In the genomic region with DNA sequence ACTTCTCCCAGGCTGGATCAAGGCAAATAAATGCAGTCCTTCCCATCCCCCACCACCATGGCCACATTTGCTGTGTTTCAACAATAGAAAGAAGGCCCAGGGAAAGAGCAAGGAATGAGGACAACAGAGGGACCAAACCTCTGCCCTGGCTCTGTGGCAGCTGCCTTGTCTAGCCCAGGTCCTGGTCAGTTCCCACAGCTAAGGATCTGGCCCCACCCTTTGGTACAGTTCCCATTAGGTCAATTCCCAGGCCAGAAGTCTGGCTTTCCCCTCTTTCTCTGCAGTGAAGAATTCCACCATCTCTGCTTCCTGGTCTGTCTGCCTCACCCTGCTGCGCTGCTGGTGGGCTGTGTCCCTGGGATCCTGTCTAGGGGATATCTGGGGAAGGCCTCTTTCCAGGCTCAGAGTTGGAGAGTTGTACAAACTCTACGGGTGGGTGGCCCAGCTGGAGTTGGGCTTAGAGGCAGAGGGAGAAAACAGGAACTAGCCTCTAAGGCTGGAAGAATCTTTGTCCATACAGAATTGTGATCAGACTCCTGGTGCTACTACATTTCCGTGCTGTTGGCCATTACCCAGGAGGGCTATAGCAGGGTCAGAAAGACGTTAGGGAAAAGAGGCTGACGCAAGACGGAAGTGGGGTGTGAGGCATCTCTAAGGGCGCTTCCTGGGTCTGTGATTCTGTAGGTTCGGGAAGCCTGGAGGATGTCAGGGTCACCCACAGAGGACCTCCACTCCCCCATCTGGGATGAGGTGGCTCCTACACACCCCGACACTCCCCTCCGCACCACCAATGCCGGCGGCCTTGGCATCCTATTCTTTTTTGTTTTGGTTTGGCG, we compare ENCODE assay signal across 8 cellular contexts. TPM values are rescaled to one million over a fixed set of nuclear protein-coding genes. Genes with fewer than 3 reads are reported as not detected.
DNase-seq lines count a peak whose midpoint lies in the region; TF ChIP-seq lines count a peak whose summit lies in the region.

No MANE protein-coding gene starts in this region.

- no peaks in the 10 kb centered on the region for H3K27me3 Mint-ChIP-seq in CD8-positive, alpha-beta memory T cell

- peaks cover 3 to 33% (median 12%) of the 10 kb centered on the region in 3 donors for H3K36me3 Mint-ChIP-seq in CD8-positive, alpha-beta memory T cell

- peak overlapping the region; percentile 86 for H3K9ac ChIP-seq in MM.1S (ENCODE audit: low read length)

- CTCF ChIA-PET in CD8-positive, alpha-beta memory T cell (lab: Charles Lee), result interaction anchor here (1.4 to 14.0 kb wide), 8 partner anchors 9 to 181 kb away, joined by 4 to 197 read pairs (median 12); a partner anchor contains a TSS

- peak overlapping the region; percentile 93 to 97 (median 95) for H3K4me3 Mint-ChIP-seq in CD8-positive, alpha-beta memory T cell

- TF ChIP-seq CTCF in MM.1S (IDR thresholded peaks at IDR 0.05; ENCODE audit: low read length), result no peak
- no peak for TF ChIP-seq CTCF in choroid plexus epithelial cell (conservative IDR thresholded peaks at IDR 0.05; ENCODE audit: low read depth, low read length)
- TF ChIP-seq CTCF in tibial artery (IDR thresholded peaks at IDR 0.05), result no peak

- no peaks in the 10 kb centered on the region for H3K9me2 ChIP-seq in MM.1S (replicated peaks; ENCODE audit: insufficient read depth, low read length)

- POLR2A ChIA-PET in CD8-positive, alpha-beta memory T cell (lab: Charles Lee), result interaction anchor here (0.5 to 2.3 kb wide), 15 partner anchors 9 to 130 kb away, joined by 3 to 51 read pairs (median 7); a partner anchor contains a TSS

- H2AFZ ChIP-seq in MM.1S (ENCODE audit: low read length), result peak overlapping the region; percentile 82

- peaks cover 44% of the 10 kb centered on the region for H3K79me2 ChIP-seq in MM.1S (ENCODE audit: low read length)

- H3K27ac ChIP-seq in CD8-positive, alpha-beta memory T cell (ENCODE audit: low read depth, low read length), result peak overlapping the region; percentile 89
- H3K27ac ChIP-seq in MM.1S (ENCODE audit: low read length), result peak overlapping the region; percentile 58; the same call in 1 of the 2 replicates
- peak overlapping the region; percentile 87 to 93 for H3K27ac ChIP-seq in tibial artery

- DNase-seq in CD8-positive, alpha-beta memory T cell, result no peak
- no peak for DNase-seq in MM.1S
- peak; percentile 78 for DNase-seq in choroid plexus epithelial cell (ENCODE audit: low read depth)
- peak; percentile 54 to 96 for DNase-seq in lung microvascular endothelial cell (ENCODE audit: low read depth in 2 of 2)
- DNase-seq in tibial artery, result peak; percentile 76 to 77
- DNase-seq in activated effector memory CD4-positive, alpha-beta T cell treated with anti-CD3 and anti-CD28 coated beads, Interleukin-2, amount 50 U/mL, for 16 hours, result no peak
- DNase-seq in stimulated activated CD4-positive, alpha-beta T cell treated with anti-CD3 and anti-CD28 coated beads, Interleukin-12 subunit alpha, Interleukin-12 subunit beta, amount 100 ng/mL, for 4 hours, result no peak
- DNase-seq in NCI-H1417 treated with DMSO at 0.1 percent for 48 hours (lab: John Stamatoyannopoulos, UW), result no peak

- H3K4me1 Mint-ChIP-seq in CD8-positive, alpha-beta memory T cell, result peaks cover 56 to 66% (median 64%) of the 10 kb centered on the region in 3 donors

- H3K9me3 Mint-ChIP-seq in CD8-positive, alpha-beta memory T cell, result no peaks in the 10 kb centered on the region

- H3K4me3 ChIP-seq in CD8-positive, alpha-beta memory T cell (ENCODE audit: low read length), result peak overlapping the region; percentile 99
- H3K4me3 ChIP-seq in MM.1S (ENCODE audit: low read length) (peak overlapping the region; percentile 90), choroid plexus epithelial cell (ENCODE audit: low read depth, low read length) (peak overlapping the region; percentile 92), tibial artery (peak overlapping the region; percentile 79 to 88)

- peaks cover 56% of the 10 kb centered on the region for H3K4me1 ChIP-seq in CD8-positive, alpha-beta memory T cell (ENCODE audit: insufficient read depth, low read length)
- peaks cover 16% of the 10 kb centered on the region for H3K4me1 ChIP-seq in MM.1S (ENCODE audit: low read length)
- H3K4me1 ChIP-seq in tibial artery, result peaks cover 7 to 73% (median 52%) of the 10 kb centered on the region in 4 donors

- peaks cover 17% of the 10 kb centered on the region for H3K36me3 ChIP-seq in CD8-positive, alpha-beta memory T cell (ENCODE audit: insufficient read depth, low read length)
- 0 out of 2 replicates have a peak, but pooled peaks cover 2% of the 10 kb centered on the region for H3K36me3 ChIP-seq in MM.1S (replicated peaks; ENCODE audit: insufficient read depth, low read length)
- peaks cover 2 to 18% (median 4%) of the 10 kb centered on the region in 3 donors for H3K36me3 ChIP-seq in tibial artery

- peak overlapping the region; percentile 82 for H3K4me2 ChIP-seq in MM.1S (ENCODE audit: low read depth, low read length)

- no peaks in the 10 kb centered on the region for H3K27me3 ChIP-seq in CD8-positive, alpha-beta memory T cell (ENCODE audit: insufficient read depth, low read length, poor library complexity, severe bottlenecking)
- H3K27me3 ChIP-seq in MM.1S (replicated peaks; ENCODE audit: insufficient read depth, low read length) (no peaks in the 10 kb centered on the region), tibial artery (peaks cover 0 to 17% of the 10 kb centered on the region in 2 donors)

- H3K27ac Mint-ChIP-seq in CD8-positive, alpha-beta memory T cell, result peak overlapping the region; percentile 96 to 99 (median 98)

- intact Hi-C loops in tibial artery (cut with DNase I; ENCODE audit: low total_unique reads), result no loop called here

- no peaks in the 10 kb centered on the region for H4K20me1 ChIP-seq in MM.1S (ENCODE audit: insufficient read depth, low read length)

- no peaks in the 10 kb centered on the region for H3K9me3 ChIP-seq in CD8-positive, alpha-beta memory T cell (ENCODE audit: low read length)
- H3K9me3 ChIP-seq in MM.1S (replicated peaks; ENCODE audit: insufficient read depth, low read length) (no peaks in the 10 kb centered on the region), tibial artery (no peaks in the 10 kb centered on the region)

- H3F3A ChIP-seq in MM.1S (ENCODE audit: insufficient read depth, low read length), result no peaks in the 10 kb centered on the region; the same call in 1 of the 2 replicates

RNA-seq across cellular contexts. Expression of a gene that starts 1.0 kb away (rescaled TPM):
- total RNA-seq in CD8-positive, alpha-beta memory T cell, result 10 to 100 TPM; 93.5 to 97.1 TPM
- polyA plus RNA-seq in CD8-positive, alpha-beta memory T cell, result 82.1 TPM
- 130 and 147 TPM in 2 replicates for total RNA-seq in lung microvascular endothelial cell

RNA-seq across cellular contexts. Expression of a gene that starts 2.4 kb away (rescaled TPM):
- under 1 TPM; 0.37 to 0.58 TPM for total RNA-seq in CD8-positive, alpha-beta memory T cell
- 0.17 TPM for polyA plus RNA-seq in CD8-positive, alpha-beta memory T cell
- 7.1 and 9.2 TPM in 2 replicates for total RNA-seq in lung microvascular endothelial cell

RNA-seq across cellular contexts. Expression of a gene that starts 13.9 kb away (rescaled TPM):
- total RNA-seq in CD8-positive, alpha-beta memory T cell, result 1 to 10 TPM; 4.1 to 5.1 TPM
- polyA plus RNA-seq in CD8-positive, alpha-beta memory T cell, result 19.0 TPM
- total RNA-seq in lung microvascular endothelial cell, result not detected in 2 replicates

RNA-seq across cellular contexts. Expression of a gene that starts 22.2 kb away (rescaled TPM):
- total RNA-seq in CD8-positive, alpha-beta memory T cell, result not detected
- polyA plus RNA-seq in CD8-positive, alpha-beta memory T cell, result not detected
- not detected in 2 replicates for total RNA-seq in lung microvascular endothelial cell

RNA-seq across cellular contexts. Expression of a gene that starts 23.9 kb away (rescaled TPM):
- total RNA-seq in CD8-positive, alpha-beta memory T cell, result 10 to 100 TPM; 59.4 to 60.9 TPM
- polyA plus RNA-seq in CD8-positive, alpha-beta memory T cell, result 58.9 TPM
- total RNA-seq in lung microvascular endothelial cell, result 17.4 and 26.8 TPM in 2 replicates

Comparison
In these comparisons a context has a peak if more than half of its experiments do, and no peak if none do; other contexts are left out.
1. DNase-seq: peak in choroid plexus epithelial cell (single experiment), lung microvascular endothelial cell (2 of 2) and tibial artery (2 of 2); none in CD8-positive, alpha-beta memory T cell (0 of 5), MM.1S (single experiment), activated effector memory CD4-positive, alpha-beta T cell treated with anti-CD3 and anti-CD28 coated beads, Interleukin-2, amount 50 U/mL, for 16 hours (single experiment), stimulated activated CD4-positive, alpha-beta T cell treated with anti-CD3 and anti-CD28 coated beads, Interleukin-12 subunit alpha, Interleukin-12 subunit beta, amount 100 ng/mL, for 4 hours (single experiment) and NCI-H1417 treated with DMSO at 0.1 percent for 48 hours (single experiment).
2. Peak in every context shown above with its lines, with median percentiles within 50 percentile points of each other: H3K27ac ChIP-seq and H3K4me3 ChIP-seq.